In the genomic region with DNA sequence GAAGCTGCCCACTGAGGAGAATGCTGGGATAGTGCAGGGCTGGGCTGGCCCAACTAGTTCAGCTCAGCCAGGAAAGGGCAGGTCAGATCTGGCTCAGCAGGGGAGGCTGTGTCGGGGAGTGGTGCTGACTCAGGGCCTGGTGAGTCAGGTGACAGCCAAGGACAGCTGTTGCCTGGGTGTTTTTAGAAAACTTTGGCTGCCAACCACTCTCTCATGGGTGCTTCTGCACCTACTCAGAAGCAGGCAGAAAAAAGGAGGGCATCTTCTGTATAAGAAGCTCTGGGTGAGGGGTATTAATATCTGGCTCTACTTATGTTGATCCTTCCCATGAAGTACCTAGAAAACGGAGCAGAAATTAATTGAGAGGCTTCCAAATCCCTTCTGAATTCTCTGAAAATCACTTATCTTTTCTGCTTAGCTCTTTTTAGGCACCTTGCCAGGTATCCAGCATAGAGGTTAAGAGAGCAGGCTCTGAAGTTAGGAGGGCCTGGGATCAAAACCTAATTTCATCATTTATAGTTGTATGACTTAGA, we compare ENCODE assay signal across 8 cellular contexts. TPM values are rescaled to one million over a fixed set of nuclear protein-coding genes. Genes with fewer than 3 reads are reported as not detected.
DNase-seq lines count a peak whose midpoint lies in the region; ATAC-seq and TF ChIP-seq lines count a peak whose summit lies in the region.

No MANE protein-coding gene starts in this region.

- DNase-seq in Caco-2 (peak; percentile 76 to 78), dorsolateral prefrontal cortex (peak in 8 of 10 donors; percentile 53 to 86 (median 70)), midbrain (lab: John Stamatoyannopoulos, UW) (peak; percentile 21), OCI-M2 (lab: John Stamatoyannopoulos, UW; ENCODE audit: unreplicated experiment) (no peak)

- H3K9me3 ChIP-seq in Caco-2 (no peaks in the 10 kb centered on the region), stomach smooth muscle (ENCODE audit: control insufficient read depth in 2 of 2, low read length in 2 of 2) (no peaks in the 10 kb centered on the region)

- no peaks in the 10 kb centered on the region for H3K27me3 Mint-ChIP-seq in Caco-2 (ENCODE audit: insufficient read depth, unreplicated experiment)

- no peaks in the 10 kb centered on the region for H3K9me3 Mint-ChIP-seq in Caco-2 (ENCODE audit: unreplicated experiment)

- TF ChIP-seq CTCF in Caco-2 (IDR thresholded peaks at IDR 0.05; ENCODE audit: insufficient read depth in 1 of 2, low read depth in 1 of 2, low read length in 1 of 2, severe bottlenecking in 1 of 2, unreplicated experiment in 1 of 2) (no peak), dorsolateral prefrontal cortex (IDR thresholded peaks at IDR 0.05 in 54 of 56, conservative IDR thresholded peaks at IDR 0.05 in 2 of 56; ENCODE audit: low read depth in 1 of 56, partially characterized antibody in 56 of 56) (no peak)

- peaks cover 33% of the 10 kb centered on the region for H3K4me1 ChIP-seq in Caco-2
- H3K4me1 ChIP-seq in stomach smooth muscle (ENCODE audit: control insufficient read depth, insufficient read depth, low read length): peaks cover 10% of the 10 kb centered on the region

- peak overlapping the region in 1 of 2 donors; percentile 51 for H3K9ac ChIP-seq in stomach smooth muscle (ENCODE audit: low read length in 2 of 2)

- no peaks in the 10 kb centered on the region for H3K36me3 Mint-ChIP-seq in Caco-2 (ENCODE audit: insufficient read depth, unreplicated experiment)

- no TSS peak for BruUV-seq in Caco-2 (replicated peaks; lab: Mats Ljungman, UMichigan)

- intact Hi-C loops in Caco-2 (cut with micrococcal nuclease; ENCODE audit: unreplicated experiment): loop anchor here (10.0 kb wide), 1 partner anchor 143 kb away; a partner anchor contains a TSS
- intact Hi-C loops in dorsolateral prefrontal cortex (cut with DNase I): no loop called here

- ATAC-seq in HG03558 (IDR thresholded peaks at IDR 0.05; ENCODE audit: extremely low read depth, unreplicated experiment) (peak; percentile 49), SK-N-SH treated with all-trans-retinoic acid at 6 μM for 48 hours (peak; percentile 99), HG03520 (IDR thresholded peaks at IDR 0.05; ENCODE audit: unreplicated experiment) (no peak)

- POLR2A ChIA-PET in Caco-2 (lab: Charles Lee): interaction anchor here (1.4 kb wide), 1 partner anchor 15 kb away, joined by 7 read pairs; a partner anchor contains a TSS

- H3K4me3 ChIP-seq in Caco-2 (ENCODE audit: low read depth, low read length): no peak overlapping the region
- no peak overlapping the region for H3K4me3 ChIP-seq in dorsolateral prefrontal cortex
- no peak overlapping the region for H3K4me3 ChIP-seq in stomach smooth muscle (ENCODE audit: low read length in 2 of 2)

- no peak overlapping the region for H3K4me3 Mint-ChIP-seq in Caco-2 (ENCODE audit: unreplicated experiment)

- H3K4me1 Mint-ChIP-seq in Caco-2 (ENCODE audit: low read depth, unreplicated experiment): peaks cover 41% of the 10 kb centered on the region

- peak overlapping the region; percentile 87 for H3K27ac Mint-ChIP-seq in Caco-2 (ENCODE audit: unreplicated experiment)

- H3K27ac ChIP-seq in dorsolateral prefrontal cortex: peak overlapping the region in 46 of 59 donors; percentile 1 to 80 (median 55)
- peak overlapping the region; percentile 66 for H3K27ac ChIP-seq in stomach smooth muscle (ENCODE audit: low read length)

- H3K27me3 ChIP-seq in Caco-2 (replicated peaks; ENCODE audit: control insufficient read depth, insufficient read depth, low read length): no peaks in the 10 kb centered on the region
- no peaks in the 10 kb centered on the region for H3K27me3 ChIP-seq in dorsolateral prefrontal cortex
- H3K27me3 ChIP-seq in stomach smooth muscle (ENCODE audit: control insufficient read depth in 1 of 2, insufficient read depth in 2 of 2, low read length in 2 of 2): no peaks in the 10 kb centered on the region

- H3K36me3 ChIP-seq in Caco-2 (ENCODE audit: control insufficient read depth, insufficient read depth, low read length) (no peaks in the 10 kb centered on the region), stomach smooth muscle (ENCODE audit: control insufficient read depth in 2 of 2, insufficient read depth in 2 of 2, low read length in 2 of 2) (no peaks in the 10 kb centered on the region)

- CTCF ChIA-PET in Caco-2 (lab: Charles Lee): interaction anchor here (0.6 kb wide), 1 partner anchor 27 kb away, joined by 3 read pairs; no protein-coding TSS in a partner anchor

TF ChIP-seq in SK-N-SH treated with all-trans-retinoic acid at 6 μM for 48 hours, 23 proteins besides CTCF, POLR2A, EP300 and RAD21:
- TF ChIP-seq TOX (CRISPR knock-in tag; IDR thresholded peaks at IDR 0.05; ENCODE audit: borderline replicate concordance): no peak
- 0 out of 2 replicates have a peak, but pooled peaks have one; percentile 9 for TF ChIP-seq ISL1 (CRISPR knock-in tag; IDR thresholded peaks at IDR 0.05)

RNA-seq across cellular contexts. Expression of a gene that starts 15.6 kb away (rescaled TPM):
- total RNA-seq in Caco-2 (2022) (203 and 213 TPM in 2 replicates), dorsolateral prefrontal cortex (100 to 1,000 TPM in 104 of 120 experiments, 10 to 100 TPM in 16; 88.3 to 149 (median 112) TPM)

RNA-seq across cellular contexts. Expression of a gene that starts 36.0 kb away (rescaled TPM):
- total RNA-seq in Caco-2 (2022) (7.1 and 9.2 TPM in 2 replicates), dorsolateral prefrontal cortex (100 to 1,000 TPM in 119 of 120 experiments, 10 to 100 TPM in 1; 82.2 to 364 (median 248) TPM)
